ENCODE assay signal across 12 cellular contexts in genomic region chr2:62042400-62042799, GRCh38.
DNase-seq lines count a peak whose midpoint lies in the region; ATAC-seq and TF ChIP-seq lines count a peak whose summit lies in the region.
"Had no signal": no experiment of that assay in that cellular context is flagged by ENCODE, and none has a peak within 500 bp of the region (broad histone marks: within the 10 kb centered on the region; RNA-seq: fewer than 3 reads in every experiment).

No MANE protein-coding gene starts in this region.

- H4K8ac ChIP-seq in trophoblast cell (ENCODE audit: low read depth, low read length): peak overlapping the region; percentile 1

- TF ChIP-seq CTCF in C4-2B (conservative IDR thresholded peaks at IDR 0.05): no peak
- TF ChIP-seq CTCF in Loucy (conservative IDR thresholded peaks at IDR 0.05; ENCODE audit: low read length): no peak
- TF ChIP-seq CTCF in hepatocyte (IDR thresholded peaks at IDR 0.05; ENCODE audit: poor library complexity): no peak
- no peak for TF ChIP-seq CTCF in WERI-Rb-1 (IDR thresholded peaks at IDR 0.05; ENCODE audit: low read depth, low read length)

- no peak for DNase-seq in hepatocyte (ENCODE audit: low spot score)
- no peak for DNase-seq in trophoblast cell
- DNase-seq in WERI-Rb-1: no peak
- DNase-seq in SHP77 treated with DMSO at 0.1 percent for 48 hours (lab: John Stamatoyannopoulos, UW): no peak
- DNase-seq: CD4-positive, CD25-positive, alpha-beta regulatory T cell; DMS79; H9 had no signal

- H3K18ac ChIP-seq in trophoblast cell (ENCODE audit: low read length): peak overlapping the region; percentile 25

- H3K4me2 ChIP-seq in Loucy (ENCODE audit: low read depth, low read length, poor library complexity, severe bottlenecking) (peak overlapping the region; percentile 78), hepatocyte (no peak overlapping the region), trophoblast cell (ENCODE audit: low read length) (no peak overlapping the region)
- H3K4me2 ChIP-seq: GM23338 had no signal

- H3K27ac ChIP-seq in C4-2B: peak overlapping the region; percentile 49
- H3K27ac ChIP-seq in hepatocyte: peak overlapping the region; percentile 27
- H3K27ac ChIP-seq in trophoblast cell (ENCODE audit: low read depth, low read length): no peak overlapping the region
- no peak overlapping the region for H3K27ac ChIP-seq in WERI-Rb-1

- peak overlapping the region; percentile 25 for H4K91ac ChIP-seq in trophoblast cell (ENCODE audit: low read depth, low read length)

- H3K4me1 ChIP-seq in Loucy (ENCODE audit: insufficient read depth, low read length, poor library complexity, severe bottlenecking) (peaks cover 47% of the 10 kb centered on the region), hepatocyte (ENCODE audit: insufficient read depth) (peaks cover 9% of the 10 kb centered on the region), trophoblast cell (ENCODE audit: control insufficient read depth in 1 of 2, insufficient read depth in 2 of 2, low read length in 2 of 2) (peaks cover 2 to 4% of the 10 kb centered on the region in 2 experiments)

- H3K79me1 ChIP-seq in trophoblast cell (ENCODE audit: low read length): no peaks in the 10 kb centered on the region

- H4K20me1 ChIP-seq in Loucy (ENCODE audit: insufficient read depth, low read length, poor library complexity, severe bottlenecking) (no peaks in the 10 kb centered on the region), hepatocyte (ENCODE audit: insufficient read depth, poor library complexity, severe bottlenecking) (no peaks in the 10 kb centered on the region)

- H3K27me3 ChIP-seq in Loucy (ENCODE audit: insufficient read depth, low read length, poor library complexity, severe bottlenecking) (no peaks in the 10 kb centered on the region), hepatocyte (no peaks in the 10 kb centered on the region), trophoblast cell (ENCODE audit: insufficient read depth, low read length) (no peaks in the 10 kb centered on the region), WERI-Rb-1 (ENCODE audit: insufficient read depth, low read depth, severe bottlenecking) (no peaks in the 10 kb centered on the region)

- H3K36me3 ChIP-seq in Loucy (ENCODE audit: insufficient read depth, low read length) (no peaks in the 10 kb centered on the region), hepatocyte (replicated peaks; ENCODE audit: insufficient read depth, low read depth) (no peaks in the 10 kb centered on the region), trophoblast cell (ENCODE audit: control insufficient read depth in 1 of 2, insufficient read depth in 2 of 2, low read length in 2 of 2) (peaks cover 4 to 5% of the 10 kb centered on the region in 2 experiments), WERI-Rb-1 (no peaks in the 10 kb centered on the region)

- H4K12ac ChIP-seq in trophoblast cell (ENCODE audit: low read depth, low read length): no peak overlapping the region

- H2BK5ac ChIP-seq in trophoblast cell (ENCODE audit: low read depth, low read length, poor library complexity): peak overlapping the region; percentile 21

- no peak overlapping the region for H3K4ac ChIP-seq in trophoblast cell (ENCODE audit: low read depth, low read length)

- H3K9me3 ChIP-seq in Loucy (ENCODE audit: insufficient read depth, low read depth, low read length) (peaks cover 13% of the 10 kb centered on the region; the same call in 1 of the 2 replicates), hepatocyte (ENCODE audit: low read depth) (no peaks in the 10 kb centered on the region), trophoblast cell (ENCODE audit: insufficient read depth, low read depth, low read length) (peaks cover 2% of the 10 kb centered on the region), WERI-Rb-1 (ENCODE audit: severe bottlenecking) (peaks cover 5% of the 10 kb centered on the region)

- H3K14ac ChIP-seq in trophoblast cell (ENCODE audit: low read length): no peak overlapping the region

- H2AFZ ChIP-seq in Loucy (ENCODE audit: low read length) (no peak overlapping the region), hepatocyte (no peak overlapping the region), trophoblast cell (ENCODE audit: insufficient read depth, low read length, poor library complexity) (no peak overlapping the region)
- H2AFZ ChIP-seq: GM23338 had no signal

- H3K9me2 ChIP-seq in Loucy (replicated peaks; ENCODE audit: low read depth, low read length) (no peaks in the 10 kb centered on the region), hepatocyte (replicated peaks; ENCODE audit: insufficient read depth) (no peaks in the 10 kb centered on the region)

- peak overlapping the region; percentile 66 for H3K4me3 ChIP-seq in Loucy (ENCODE audit: low read length, poor library complexity, severe bottlenecking)
- no peak overlapping the region for H3K4me3 ChIP-seq in hepatocyte
- H3K4me3 ChIP-seq in trophoblast cell (ENCODE audit: low read depth, low read length): no peak overlapping the region
- H3K4me3 ChIP-seq in WERI-Rb-1 (ENCODE audit: low read depth, low read length): no peak overlapping the region
- H3K4me3 ChIP-seq: GM12878, GM23338 had no signal

- peak overlapping the region; percentile 49 for H2AK5ac ChIP-seq in trophoblast cell (ENCODE audit: low read length)

- no peak overlapping the region for H2BK120ac ChIP-seq in trophoblast cell (ENCODE audit: insufficient read depth, low read length, poor library complexity)

- H2BK12ac ChIP-seq in trophoblast cell (ENCODE audit: low read length): peak overlapping the region; percentile 58

- H3K23ac ChIP-seq in trophoblast cell (ENCODE audit: low read length): no peak overlapping the region

- H3K79me2 ChIP-seq in Loucy (ENCODE audit: insufficient read depth, low read length) (peaks cover 47% of the 10 kb centered on the region), hepatocyte (peaks cover 2% of the 10 kb centered on the region), trophoblast cell (ENCODE audit: control insufficient read depth, insufficient read depth, low read length, poor library complexity) (peaks cover 2% of the 10 kb centered on the region)

- H3K9ac ChIP-seq in Loucy (ENCODE audit: low read depth, low read length, poor library complexity, severe bottlenecking): no peak overlapping the region
- no peak overlapping the region for H3K9ac ChIP-seq in trophoblast cell (ENCODE audit: low read length)

- no peak for ATAC-seq in HG03139 (IDR thresholded peaks at IDR 0.05; ENCODE audit: unreplicated experiment)
- ATAC-seq: GM12878, GM23338 had no signal

- peaks cover 18% of the 10 kb centered on the region for H3F3A ChIP-seq in Loucy (ENCODE audit: low read depth)

- 94% methylated on average over 30 of the region's 30 CpGs for WGBS in hepatocyte (ENCODE audit: low lambda C conversion rate, missing lambda C conversion rate)
- no CpG with 5 or more reads among the region's 30 CpGs for WGBS in trophoblast cell (ENCODE audit: extremely low coverage, insufficient coverage, insufficient read length)

Comparison
In these comparisons a context has a peak if more than half of its experiments do, and no peak if none do; other contexts are left out.
1. H3K27ac ChIP-seq: peak in C4-2B (single experiment) and hepatocyte (single experiment); none in trophoblast cell (single experiment) and WERI-Rb-1 (single experiment).